ENCODE assay signal across 9 cellular contexts in the genomic region with DNA sequence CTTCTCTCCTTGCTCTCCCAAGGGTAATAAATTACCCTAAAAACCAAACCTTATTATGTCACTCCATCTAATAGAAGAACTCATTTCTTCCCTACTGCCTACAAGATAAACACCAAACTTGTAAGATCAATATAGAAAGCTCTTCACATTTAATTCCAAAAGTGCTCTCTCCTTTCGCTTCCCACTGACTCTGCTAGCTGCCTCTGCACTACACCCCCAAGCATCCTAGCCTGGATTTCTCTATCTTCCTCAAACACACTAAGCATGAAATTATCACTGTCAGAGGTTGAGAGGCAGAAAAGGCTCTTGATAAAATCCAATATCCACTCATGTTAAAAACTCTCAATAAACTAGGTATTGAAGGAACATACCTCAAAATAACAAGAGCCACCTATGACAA.
"Had no signal": no experiment of that assay in that cellular context is flagged by ENCODE, and none has a peak within 500 bp of the region (broad histone marks: within the 10 kb centered on the region; RNA-seq: fewer than 3 reads in every experiment).

No MANE protein-coding gene starts in this region.

- H3K4me1 ChIP-seq: HAP-1 had no signal

- H3K9me3 ChIP-seq: HAP-1 had no signal

- H3K27ac ChIP-seq: GM23248 had no signal

- H3K4me2 ChIP-seq: GM23338 had no signal

- H3K4me3 ChIP-seq: GM23248, GM23338, HAP-1 had no signal

- H3K9ac ChIP-seq: GM23248 had no signal

- FAIRE-seq: H54 had no signal

- H3K36me3 ChIP-seq: HAP-1 had no signal

- H2AFZ ChIP-seq: GM23248, GM23338 had no signal

- DNase-seq: GM23248, GOT3, H7, H9, HCEC 1CT, HFFc6 had no signal
